28 cellular contexts compared by ENCODE assay signal in genomic region chrX:46991664-46992063, GRCh38.
DNase-seq lines count a peak whose midpoint lies in the region; FAIRE-seq and TF ChIP-seq lines count a peak whose summit lies in the region.
"Had no signal": no experiment of that assay in that cellular context is flagged by ENCODE, and none has a peak within 500 bp of the region (broad histone marks: within the 10 kb centered on the region; RNA-seq: fewer than 3 reads in every experiment).

No MANE protein-coding gene starts in this region.

- H3K36me3 ChIP-seq in HUES64 (ENCODE audit: insufficient read depth, low read length) = peaks cover 15% of the 10 kb centered on the region
- H3K36me3 ChIP-seq in H1 (ENCODE audit: control insufficient read depth in 2 of 4, insufficient read depth in 4 of 4, low read length in 3 of 4) = peaks cover 0 to 5% (median 0%) of the 10 kb centered on the region in 4 experiments; a peak in 4 of 8 replicates
- H3K36me3 ChIP-seq in mesendoderm (ENCODE audit: control insufficient read depth, insufficient read depth, low read length) = no peaks in the 10 kb centered on the region
- H3K36me3 ChIP-seq in Karpas-422 (ENCODE audit: insufficient read depth, low read length) = no peaks in the 10 kb centered on the region
- H3K36me3 ChIP-seq: Peyer's patch, SJSA1 had no signal

- H3K4me3 ChIP-seq in HUES64 (ENCODE audit: low read length) (0 out of 2 replicates have a peak overlapping the region, but pooled peaks have one; percentile 25), H1 (ENCODE audit: extremely low read depth in 1 of 4, insufficient read depth in 2 of 4, low read depth in 3 of 4, low read length in 4 of 4) (peak overlapping the region in 1 of 4 experiments; percentile 21; a peak in 1 of 8 replicates), mesendoderm (ENCODE audit: low read length) (no peak overlapping the region), Karpas-422 (ENCODE audit: low read length) (no peak overlapping the region)
- H3K4me3 ChIP-seq: BLaER1, GM12878, K562, Peyer's patch, SJSA1 had no signal

- H2AFZ ChIP-seq in H1 (ENCODE audit: low read length) (no peak overlapping the region), Karpas-422 (ENCODE audit: low read length) (no peak overlapping the region)

- H3K4me2 ChIP-seq in H1 (ENCODE audit: insufficient read depth in 1 of 2, low read depth in 2 of 2, low read length in 2 of 2) (peak overlapping the region; percentile 23 to 44), mesendoderm (ENCODE audit: low read length) (no peak overlapping the region), Karpas-422 (ENCODE audit: low read depth, low read length, poor library complexity, severe bottlenecking) (no peak overlapping the region)
- H3K4me2 ChIP-seq: BLaER1 had no signal

- peak; percentile 63 for FAIRE-seq in H1 (lab: Jason Lieb, UNC)
- FAIRE-seq: GM12878, HepG2, K562 had no signal

- H4K5ac ChIP-seq in H1 (ENCODE audit: insufficient read length, low read depth, low read length) (no peak overlapping the region), mesendoderm (ENCODE audit: low read length) (no peak overlapping the region)

- 0 out of 2 replicates have a peak overlapping the region, but pooled peaks have one; percentile 61 for H2BK15ac ChIP-seq in H1 (ENCODE audit: low read length)
- no peak overlapping the region for H2BK15ac ChIP-seq in mesendoderm (replicated peaks; ENCODE audit: low read depth)

- H3K79me2 ChIP-seq in H1 (ENCODE audit: control insufficient read depth in 1 of 2, insufficient read depth in 2 of 2, low read length in 2 of 2) = no peaks in the 10 kb centered on the region; a peak in 1 of 4 replicates
- H3K79me2 ChIP-seq in mesendoderm (ENCODE audit: control insufficient read depth, insufficient read depth, low read length) = no peaks in the 10 kb centered on the region
- no peaks in the 10 kb centered on the region for H3K79me2 ChIP-seq in Karpas-422 (ENCODE audit: low read length)

- H3K18ac ChIP-seq in H1 (ENCODE audit: extremely low read depth, low read length) (no peak overlapping the region), mesendoderm (ENCODE audit: low read length) (no peak overlapping the region)

- CTCF ChIA-PET in H1 (lab: Charles Lee; ENCODE audit: partially characterized antibody) = no interaction called here

- no peak overlapping the region for H2BK20ac ChIP-seq in H1 (ENCODE audit: low read length)

- H3K4ac ChIP-seq in H1 (replicated peaks; ENCODE audit: insufficient read length, low read depth, low read length) = no peak overlapping the region
- H3K4ac ChIP-seq in mesendoderm (ENCODE audit: low read depth, low read length) = no peak overlapping the region

- peak overlapping the region; percentile 0 for H3K56ac ChIP-seq in H1 (replicated peaks; ENCODE audit: insufficient read length, low read depth, low read length)
- no peak overlapping the region for H3K56ac ChIP-seq in mesendoderm (ENCODE audit: low read length)

- no peaks in the 10 kb centered on the region for H3K9me2 ChIP-seq in Karpas-422 (replicated peaks; ENCODE audit: insufficient read depth, low read length)

- no peaks in the 10 kb centered on the region for H3K23me2 ChIP-seq in H1 (ENCODE audit: low read depth, low read length)

- H2BK5ac ChIP-seq in H1 (ENCODE audit: low read depth, low read length) (peak overlapping the region; percentile 60; the same call in 1 of the 2 replicates), mesendoderm (ENCODE audit: low read length) (no peak overlapping the region)

- H3K79me1 ChIP-seq in H1 (ENCODE audit: low read depth, low read length) (no peaks in the 10 kb centered on the region), mesendoderm (ENCODE audit: low read length) (no peaks in the 10 kb centered on the region)

- H2BK12ac ChIP-seq in H1 (ENCODE audit: low read depth, low read length) = no peak overlapping the region

- H3K14ac ChIP-seq in H1 (ENCODE audit: insufficient read length) = no peak overlapping the region

- H3K4me1 ChIP-seq in HUES64 (ENCODE audit: insufficient read depth, low read length) (peaks cover 14% of the 10 kb centered on the region), H1 (replicated peaks in 1 of 4; ENCODE audit: control insufficient read depth in 3 of 4, insufficient read depth in 4 of 4, low read length in 3 of 4) (peaks cover 0 to 7% (median 2%) of the 10 kb centered on the region in 4 experiments; a peak in 1 of 7 replicates), mesendoderm (ENCODE audit: control insufficient read depth, low read depth, low read length) (peaks cover 3% of the 10 kb centered on the region), Karpas-422 (ENCODE audit: low read length) (no peaks in the 10 kb centered on the region)
- H3K4me1 ChIP-seq: BLaER1, Peyer's patch had no signal

- DNase-seq in D341Med (ENCODE audit: low spot score) = peak; percentile 18
- DNase-seq in H1 (ENCODE audit: low read depth in 1 of 2, low spot score in 2 of 2) = no peak
- peak; percentile 8 for DNase-seq in mesendoderm
- DNase-seq in Karpas-422 = no peak
- no peak for DNase-seq in dedifferentiated amniotic fluid mesenchymal stem cell (ENCODE audit: extremely low spot score)
- no peak for DNase-seq in NCI-H524 treated with DMSO at 0.1 percent for 48 hours (lab: John Stamatoyannopoulos, UW)
- DNase-seq in stimulated activated CD4-positive, alpha-beta T cell treated with anti-CD3 and anti-CD28 coated beads, Interleukin-1b, Interleukin-23, amount 100 ng/mL, for 48 hours = no peak
- DNase-seq: ACHN; CD4-positive, alpha-beta T cell; COR-L47; DMS 273 treated with DMSO at 0.1 percent for 48 hours; DMS79 treated with DMSO at 0.1 percent for 48 hours; GOT3; MM.1S; NCI-H1092; NCI-H1436; NCI-H187 treated with DMSO at 0.1 percent for 48 hours; NCI-H2107; NCI-H446 treated with DMSO at 0.1 percent for 48 hours; NK-92 treated with Interleukin-12 subunit alpha and Interleukin-12 subunit beta, amount 100 ng/mL, for 24 hours; Peyer's patch had no signal

- POLR2A ChIA-PET in H1 (lab: Charles Lee; ENCODE audit: partially characterized antibody) = no interaction called here

- H4K8ac ChIP-seq in H1 (ENCODE audit: extremely low read depth, insufficient read depth, low read length) = no peak overlapping the region
- H4K8ac ChIP-seq in mesendoderm (ENCODE audit: low read depth, low read length) = no peak overlapping the region

- H4K91ac ChIP-seq in H1 (replicated peaks; ENCODE audit: insufficient read length, low read length) = no peak overlapping the region

- no peaks in the 10 kb centered on the region for H3K9me3 ChIP-seq in HUES64 (ENCODE audit: insufficient read depth, low read depth, low read length)
- no peaks in the 10 kb centered on the region for H3K9me3 ChIP-seq in H1 (ENCODE audit: insufficient read depth in 2 of 2, low read depth in 1 of 2, low read length in 1 of 2)
- no peaks in the 10 kb centered on the region for H3K9me3 ChIP-seq in Karpas-422 (ENCODE audit: low read length)
- H3K9me3 ChIP-seq: Peyer's patch, SJSA1 had no signal

- TF ChIP-seq POLR2A in H1 (IDR thresholded peaks at IDR 0.05; ENCODE audit: control extremely low read depth in 1 of 2, low read depth in 2 of 2, low read length in 2 of 2) = no peak

- no peaks in the 10 kb centered on the region for H4K20me1 ChIP-seq in H1 (replicated peaks in 1 of 2; ENCODE audit: control insufficient read depth in 1 of 2, insufficient read depth in 2 of 2, low read length in 2 of 2)
- no peaks in the 10 kb centered on the region for H4K20me1 ChIP-seq in Karpas-422 (ENCODE audit: insufficient read depth, low read depth, low read length)
- H4K20me1 ChIP-seq: BLaER1 had no signal

- TF ChIP-seq CTCF in H1 (IDR thresholded peaks at IDR 0.05; ENCODE audit: control extremely low read depth in 1 of 3, insufficient read depth in 1 of 3, low read depth in 1 of 3, low read length in 3 of 3) = no peak

- H3K27me3 ChIP-seq in HUES64 (ENCODE audit: insufficient read depth, low read length) = no peaks in the 10 kb centered on the region
- H3K27me3 ChIP-seq in H1 (replicated peaks in 1 of 4; ENCODE audit: control insufficient read depth in 3 of 4, extremely low read depth in 1 of 4, insufficient read depth in 3 of 4, low read length in 3 of 4) = no peaks in the 10 kb centered on the region
- no peaks in the 10 kb centered on the region for H3K27me3 ChIP-seq in mesendoderm (ENCODE audit: insufficient read depth, low read length, poor library complexity)
- H3K27me3 ChIP-seq in Karpas-422 (ENCODE audit: low read length) = no peaks in the 10 kb centered on the region
- H3K27me3 ChIP-seq: BLaER1, Peyer's patch, SJSA1 had no signal

- H3K9ac ChIP-seq in HUES64 (ENCODE audit: low read depth, low read length) (no peak overlapping the region), H1 (replicated peaks in 1 of 4; ENCODE audit: extremely low read depth in 1 of 4, low read depth in 3 of 4, low read length in 3 of 4) (no peak overlapping the region), mesendoderm (ENCODE audit: low read length) (no peak overlapping the region), Karpas-422 (ENCODE audit: low read length) (no peak overlapping the region)
- H3K9ac ChIP-seq: BLaER1 had no signal

- WGBS in HUES64 = no CpG with 5 or more reads among the region's 2 CpGs
- 17% methylated on average over 2 of the region's 2 CpGs; no CpG with 5 or more reads in 1 of the 2 experiments for WGBS in H1 (ENCODE audit: extremely low coverage in 1 of 2, insufficient coverage in 1 of 2, insufficient read length in 1 of 2, insufficient replicate concordance in 2 of 2, low coverage in 1 of 2, low lambda C conversion rate in 2 of 2, missing lambda C conversion rate in 1 of 2), 2 experiments
- no CpG with 5 or more reads among the region's 2 CpGs for WGBS in mesendoderm (ENCODE audit: extremely low coverage, insufficient coverage, low lambda C conversion rate)

- no peak for TF ChIP-seq EP300 in H1 (IDR thresholded peaks at IDR 0.05; ENCODE audit: borderline replicate concordance in 1 of 2, low read depth in 2 of 2, low read length in 2 of 2)

- TF ChIP-seq RAD21 in H1 (IDR thresholded peaks at IDR 0.05 in 1 of 2, conservative IDR thresholded peaks at IDR 0.05 in 1 of 2; ENCODE audit: low read depth in 2 of 2, low read length in 2 of 2) = no peak

- H3K23ac ChIP-seq in H1 (ENCODE audit: insufficient read length) (no peak overlapping the region), mesendoderm (ENCODE audit: low read length) (no peak overlapping the region)

- H2AK5ac ChIP-seq in H1 (ENCODE audit: low read depth, low read length) (no peak overlapping the region), mesendoderm (ENCODE audit: low read length) (no peak overlapping the region)

- no peak overlapping the region for H2BK120ac ChIP-seq in H1 (replicated peaks; ENCODE audit: low read depth, low read length)
- no peak overlapping the region for H2BK120ac ChIP-seq in mesendoderm (ENCODE audit: low read depth, low read length)

- H3K27ac ChIP-seq in HUES64 (ENCODE audit: low read depth, low read length) (peak overlapping the region; percentile 18; the same call in 1 of the 2 replicates), H1 (ENCODE audit: low read depth, low read length) (no peak overlapping the region), mesendoderm (ENCODE audit: low read depth, low read length) (no peak overlapping the region), Karpas-422 (ENCODE audit: low read length) (no peak overlapping the region)
- H3K27ac ChIP-seq: 22Rv1, BLaER1, Peyer's patch, SJSA1 had no signal

TF ChIP-seq in H1, 55 proteins besides CTCF, POLR2A, EP300 and RAD21:
- no peak for TF ChIP-seq TAF1 (IDR thresholded peaks at IDR 0.05; ENCODE audit: low read depth, low read length)
- TF ChIP-seq ASH2L (IDR thresholded peaks at IDR 0.05; ENCODE audit: low read length) = peak; percentile 32
TF ChIP-seq in H1: peak in this region for 1.

Comparison
In these comparisons a context has a peak if more than half of its experiments do, and no peak if none do; other contexts are left out.
1. DNase-seq: peak in D341Med (single experiment) and mesendoderm (single experiment); none in H1 (0 of 2), Karpas-422 (single experiment), dedifferentiated amniotic fluid mesenchymal stem cell (single experiment), NCI-H524 treated with DMSO at 0.1 percent for 48 hours (single experiment) and stimulated activated CD4-positive, alpha-beta T cell treated with anti-CD3 and anti-CD28 coated beads, Interleukin-1b, Interleukin-23, amount 100 ng/mL, for 48 hours (single experiment).
2. H3K4me2 ChIP-seq: peak in H1 (2 of 2); none in mesendoderm (single experiment) and Karpas-422 (single experiment).